1 cellular context compared by ENCODE assay signal in the genomic region with DNA sequence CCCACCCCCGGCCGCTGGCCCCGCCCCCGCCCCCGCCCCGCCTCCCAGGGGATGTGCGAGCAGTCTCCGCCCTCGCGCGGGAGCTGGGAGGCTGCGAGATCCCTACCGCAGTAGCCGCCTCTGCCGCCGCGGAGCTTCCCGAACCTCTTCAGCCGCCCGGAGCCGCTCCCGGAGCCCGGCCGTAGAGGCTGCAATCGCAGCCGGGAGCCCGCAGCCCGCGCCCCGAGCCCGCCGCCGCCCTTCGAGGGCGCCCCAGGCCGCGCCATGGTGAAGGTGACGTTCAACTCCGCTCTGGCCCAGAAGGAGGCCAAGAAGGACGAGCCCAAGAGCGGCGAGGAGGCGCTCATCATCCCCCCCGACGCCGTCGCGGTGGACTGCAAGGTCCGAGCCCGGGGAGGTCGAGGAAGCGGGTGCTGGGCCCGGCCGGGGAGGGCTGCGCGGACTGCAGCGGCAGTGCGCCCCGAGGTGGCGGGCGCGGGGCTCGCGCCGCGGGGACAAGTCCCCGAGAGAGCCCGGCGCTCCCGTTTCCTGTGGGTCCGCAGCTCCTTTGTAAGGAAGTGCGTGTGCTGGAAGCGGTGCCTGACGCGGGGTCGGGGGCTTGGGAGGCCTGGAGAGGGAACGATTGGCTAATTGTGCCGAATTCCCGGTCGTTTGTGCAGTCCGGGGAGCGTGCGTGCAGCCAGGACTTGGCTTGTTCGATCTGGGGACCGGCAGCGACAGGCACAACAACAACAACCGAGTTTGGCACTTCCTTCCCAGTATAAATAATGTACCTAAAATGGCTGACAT.
TF ChIP-seq lines count a peak whose summit lies in the region.

A gene (plus strand): TSS at position 110 of the 789 bp plus-strand sequence. CDS start 155 bp downstream, at position 265.

TF ChIP-seq in HepG2, 621 proteins besides CTCF, POLR2A, EP300 and RAD21 (continued from another document and continues in another):
- TF ChIP-seq, protein P1, sequence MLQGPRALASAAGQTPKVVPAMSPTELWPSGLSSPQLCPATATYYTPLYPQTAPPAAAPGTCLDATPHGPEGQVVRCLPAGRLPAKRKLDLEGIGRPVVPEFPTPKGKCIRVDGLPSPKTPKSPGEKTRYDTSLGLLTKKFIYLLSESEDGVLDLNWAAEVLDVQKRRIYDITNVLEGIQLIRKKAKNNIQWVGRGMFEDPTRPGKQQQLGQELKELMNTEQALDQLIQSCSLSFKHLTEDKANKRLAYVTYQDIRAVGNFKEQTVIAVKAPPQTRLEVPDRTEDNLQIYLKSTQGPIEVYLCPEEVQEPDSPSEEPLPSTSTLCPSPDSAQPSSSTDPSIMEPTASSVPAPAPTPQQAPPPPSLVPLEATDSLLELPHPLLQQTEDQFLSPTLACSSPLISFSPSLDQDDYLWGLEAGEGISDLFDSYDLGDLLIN (CRISPR knock-in tag; IDR thresholded peaks at IDR 0.05; ENCODE audit: borderline replicate concordance) = peak; percentile 20; the same call in 1 of the 2 replicates
- TF ChIP-seq, protein P2, sequence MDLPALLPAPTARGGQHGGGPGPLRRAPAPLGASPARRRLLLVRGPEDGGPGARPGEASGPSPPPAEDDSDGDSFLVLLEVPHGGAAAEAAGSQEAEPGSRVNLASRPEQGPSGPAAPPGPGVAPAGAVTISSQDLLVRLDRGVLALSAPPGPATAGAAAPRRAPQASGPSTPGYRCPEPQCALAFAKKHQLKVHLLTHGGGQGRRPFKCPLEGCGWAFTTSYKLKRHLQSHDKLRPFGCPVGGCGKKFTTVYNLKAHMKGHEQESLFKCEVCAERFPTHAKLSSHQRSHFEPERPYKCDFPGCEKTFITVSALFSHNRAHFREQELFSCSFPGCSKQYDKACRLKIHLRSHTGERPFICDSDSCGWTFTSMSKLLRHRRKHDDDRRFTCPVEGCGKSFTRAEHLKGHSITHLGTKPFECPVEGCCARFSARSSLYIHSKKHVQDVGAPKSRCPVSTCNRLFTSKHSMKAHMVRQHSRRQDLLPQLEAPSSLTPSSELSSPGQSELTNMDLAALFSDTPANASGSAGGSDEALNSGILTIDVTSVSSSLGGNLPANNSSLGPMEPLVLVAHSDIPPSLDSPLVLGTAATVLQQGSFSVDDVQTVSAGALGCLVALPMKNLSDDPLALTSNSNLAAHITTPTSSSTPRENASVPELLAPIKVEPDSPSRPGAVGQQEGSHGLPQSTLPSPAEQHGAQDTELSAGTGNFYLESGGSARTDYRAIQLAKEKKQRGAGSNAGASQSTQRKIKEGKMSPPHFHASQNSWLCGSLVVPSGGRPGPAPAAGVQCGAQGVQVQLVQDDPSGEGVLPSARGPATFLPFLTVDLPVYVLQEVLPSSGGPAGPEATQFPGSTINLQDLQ (CRISPR knock-in tag; IDR thresholded peaks at IDR 0.05) = no peak
- TF ChIP-seq, protein P3, sequence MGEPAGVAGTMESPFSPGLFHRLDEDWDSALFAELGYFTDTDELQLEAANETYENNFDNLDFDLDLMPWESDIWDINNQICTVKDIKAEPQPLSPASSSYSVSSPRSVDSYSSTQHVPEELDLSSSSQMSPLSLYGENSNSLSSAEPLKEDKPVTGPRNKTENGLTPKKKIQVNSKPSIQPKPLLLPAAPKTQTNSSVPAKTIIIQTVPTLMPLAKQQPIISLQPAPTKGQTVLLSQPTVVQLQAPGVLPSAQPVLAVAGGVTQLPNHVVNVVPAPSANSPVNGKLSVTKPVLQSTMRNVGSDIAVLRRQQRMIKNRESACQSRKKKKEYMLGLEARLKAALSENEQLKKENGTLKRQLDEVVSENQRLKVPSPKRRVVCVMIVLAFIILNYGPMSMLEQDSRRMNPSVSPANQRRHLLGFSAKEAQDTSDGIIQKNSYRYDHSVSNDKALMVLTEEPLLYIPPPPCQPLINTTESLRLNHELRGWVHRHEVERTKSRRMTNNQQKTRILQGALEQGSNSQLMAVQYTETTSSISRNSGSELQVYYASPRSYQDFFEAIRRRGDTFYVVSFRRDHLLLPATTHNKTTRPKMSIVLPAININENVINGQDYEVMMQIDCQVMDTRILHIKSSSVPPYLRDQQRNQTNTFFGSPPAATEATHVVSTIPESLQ (CRISPR knock-in tag; conservative IDR thresholded peaks at IDR 0.05) = no peak
- TF ChIP-seq SIN3B (IDR thresholded peaks at IDR 0.05; ENCODE audit: low read length) (no peak), RFX5 (IDR thresholded peaks at IDR 0.05; ENCODE audit: low read depth, low read length) (no peak), TAF1 (CRISPR knock-in tag; IDR thresholded peaks at IDR 0.05) (peak; percentile 67), CCAR2 (optimal IDR thresholded peaks at IDR 0.05; ENCODE audit: low read depth, low read length) (no peak), ATRX (CRISPR knock-in tag; IDR thresholded peaks at IDR 0.05; ENCODE audit: borderline replicate concordance) (no peak), FOXA3 (CRISPR knock-in tag; IDR thresholded peaks at IDR 0.05) (no peak), MTA3 (CRISPR knock-in tag; IDR thresholded peaks at IDR 0.05) (no peak), ZNF335 (CRISPR knock-in tag; IDR thresholded peaks at IDR 0.05) (no peak), KDM4B (CRISPR knock-in tag; IDR thresholded peaks at IDR 0.05) (no peak), ZMYM2 (CRISPR knock-in tag; IDR thresholded peaks at IDR 0.05) (no peak), ZFP41 (CRISPR knock-in tag; IDR thresholded peaks at IDR 0.05; ENCODE audit: borderline replicate concordance) (no peak), ZNF660 (CRISPR knock-in tag; IDR thresholded peaks at IDR 0.05; ENCODE audit: borderline replicate concordance, low read depth) (no peak), NBN (conservative IDR thresholded peaks at IDR 0.05) (no peak), CREM (IDR thresholded peaks at IDR 0.05) (no peak), CREM (CRISPR knock-in tag; IDR thresholded peaks at IDR 0.05) (no peak), KLF12 (CRISPR knock-in tag; IDR thresholded peaks at IDR 0.05; ENCODE audit: borderline replicate concordance) (no peak; the same call in 1 of the 2 replicates), HNF4G (IDR thresholded peaks at IDR 0.05; ENCODE audit: borderline replicate concordance, low read depth, low read length) (no peak), HNF4G (CRISPR knock-in tag; IDR thresholded peaks at IDR 0.05; ENCODE audit: borderline replicate concordance, low read depth) (no peak), TBX2 (CRISPR knock-in tag; IDR thresholded peaks at IDR 0.05; ENCODE audit: borderline replicate concordance) (no peak), MZF1 (CRISPR knock-in tag; IDR thresholded peaks at IDR 0.05; ENCODE audit: borderline replicate concordance) (no peak)
- TF ChIP-seq, protein P4, sequence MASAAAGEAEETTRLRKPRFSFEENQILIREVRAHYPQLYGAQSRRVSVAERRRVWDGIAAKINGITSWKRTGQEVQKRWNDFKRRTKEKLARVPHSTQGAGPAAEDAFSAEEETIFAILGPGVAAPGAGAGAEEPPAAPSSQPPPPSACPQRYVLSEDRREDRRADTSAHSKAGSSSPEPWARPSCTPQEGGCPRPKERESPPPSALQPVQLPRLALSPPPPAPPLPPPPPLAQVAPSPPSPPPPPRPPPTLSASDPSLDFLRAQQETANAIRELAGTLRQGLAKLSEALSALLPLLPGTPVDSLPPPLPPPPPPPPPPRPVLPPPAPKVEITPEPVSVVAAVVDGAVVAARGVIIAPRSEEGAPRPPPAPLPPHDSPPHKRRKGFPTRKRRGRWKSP (CRISPR knock-in tag; IDR thresholded peaks at IDR 0.05) = peak; percentile 35; the same call in 1 of the 2 replicates
- TF ChIP-seq, protein P5, sequence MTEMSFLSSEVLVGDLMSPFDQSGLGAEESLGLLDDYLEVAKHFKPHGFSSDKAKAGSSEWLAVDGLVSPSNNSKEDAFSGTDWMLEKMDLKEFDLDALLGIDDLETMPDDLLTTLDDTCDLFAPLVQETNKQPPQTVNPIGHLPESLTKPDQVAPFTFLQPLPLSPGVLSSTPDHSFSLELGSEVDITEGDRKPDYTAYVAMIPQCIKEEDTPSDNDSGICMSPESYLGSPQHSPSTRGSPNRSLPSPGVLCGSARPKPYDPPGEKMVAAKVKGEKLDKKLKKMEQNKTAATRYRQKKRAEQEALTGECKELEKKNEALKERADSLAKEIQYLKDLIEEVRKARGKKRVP (CRISPR knock-in tag; IDR thresholded peaks at IDR 0.05) = peak in 1 of 2 experiments; percentile 53; a peak in 1 of 4 replicates
- TF ChIP-seq, protein P6, sequence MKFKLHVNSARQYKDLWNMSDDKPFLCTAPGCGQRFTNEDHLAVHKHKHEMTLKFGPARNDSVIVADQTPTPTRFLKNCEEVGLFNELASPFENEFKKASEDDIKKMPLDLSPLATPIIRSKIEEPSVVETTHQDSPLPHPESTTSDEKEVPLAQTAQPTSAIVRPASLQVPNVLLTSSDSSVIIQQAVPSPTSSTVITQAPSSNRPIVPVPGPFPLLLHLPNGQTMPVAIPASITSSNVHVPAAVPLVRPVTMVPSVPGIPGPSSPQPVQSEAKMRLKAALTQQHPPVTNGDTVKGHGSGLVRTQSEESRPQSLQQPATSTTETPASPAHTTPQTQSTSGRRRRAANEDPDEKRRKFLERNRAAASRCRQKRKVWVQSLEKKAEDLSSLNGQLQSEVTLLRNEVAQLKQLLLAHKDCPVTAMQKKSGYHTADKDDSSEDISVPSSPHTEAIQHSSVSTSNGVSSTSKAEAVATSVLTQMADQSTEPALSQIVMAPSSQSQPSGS (CRISPR knock-in tag; IDR thresholded peaks at IDR 0.05) = no peak; the same call in 1 of the 2 replicates
- TF ChIP-seq, protein P7, sequence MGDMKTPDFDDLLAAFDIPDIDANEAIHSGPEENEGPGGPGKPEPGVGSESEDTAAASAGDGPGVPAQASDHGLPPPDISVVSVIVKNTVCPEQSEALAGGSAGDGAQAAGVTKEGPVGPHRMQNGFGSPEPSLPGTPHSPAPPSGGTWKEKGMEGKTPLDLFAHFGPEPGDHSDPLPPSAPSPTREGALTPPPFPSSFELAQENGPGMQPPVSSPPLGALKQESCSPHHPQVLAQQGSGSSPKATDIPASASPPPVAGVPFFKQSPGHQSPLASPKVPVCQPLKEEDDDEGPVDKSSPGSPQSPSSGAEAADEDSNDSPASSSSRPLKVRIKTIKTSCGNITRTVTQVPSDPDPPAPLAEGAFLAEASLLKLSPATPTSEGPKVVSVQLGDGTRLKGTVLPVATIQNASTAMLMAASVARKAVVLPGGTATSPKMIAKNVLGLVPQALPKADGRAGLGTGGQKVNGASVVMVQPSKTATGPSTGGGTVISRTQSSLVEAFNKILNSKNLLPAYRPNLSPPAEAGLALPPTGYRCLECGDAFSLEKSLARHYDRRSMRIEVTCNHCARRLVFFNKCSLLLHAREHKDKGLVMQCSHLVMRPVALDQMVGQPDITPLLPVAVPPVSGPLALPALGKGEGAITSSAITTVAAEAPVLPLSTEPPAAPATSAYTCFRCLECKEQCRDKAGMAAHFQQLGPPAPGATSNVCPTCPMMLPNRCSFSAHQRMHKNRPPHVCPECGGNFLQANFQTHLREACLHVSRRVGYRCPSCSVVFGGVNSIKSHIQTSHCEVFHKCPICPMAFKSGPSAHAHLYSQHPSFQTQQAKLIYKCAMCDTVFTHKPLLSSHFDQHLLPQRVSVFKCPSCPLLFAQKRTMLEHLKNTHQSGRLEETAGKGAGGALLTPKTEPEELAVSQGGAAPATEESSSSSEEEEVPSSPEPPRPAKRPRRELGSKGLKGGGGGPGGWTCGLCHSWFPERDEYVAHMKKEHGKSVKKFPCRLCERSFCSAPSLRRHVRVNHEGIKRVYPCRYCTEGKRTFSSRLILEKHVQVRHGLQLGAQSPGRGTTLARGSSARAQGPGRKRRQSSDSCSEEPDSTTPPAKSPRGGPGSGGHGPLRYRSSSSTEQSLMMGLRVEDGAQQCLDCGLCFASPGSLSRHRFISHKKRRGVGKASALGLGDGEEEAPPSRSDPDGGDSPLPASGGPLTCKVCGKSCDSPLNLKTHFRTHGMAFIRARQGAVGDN (CRISPR knock-in tag; IDR thresholded peaks at IDR 0.05) = peak; percentile 81
- TF ChIP-seq, protein P8, sequence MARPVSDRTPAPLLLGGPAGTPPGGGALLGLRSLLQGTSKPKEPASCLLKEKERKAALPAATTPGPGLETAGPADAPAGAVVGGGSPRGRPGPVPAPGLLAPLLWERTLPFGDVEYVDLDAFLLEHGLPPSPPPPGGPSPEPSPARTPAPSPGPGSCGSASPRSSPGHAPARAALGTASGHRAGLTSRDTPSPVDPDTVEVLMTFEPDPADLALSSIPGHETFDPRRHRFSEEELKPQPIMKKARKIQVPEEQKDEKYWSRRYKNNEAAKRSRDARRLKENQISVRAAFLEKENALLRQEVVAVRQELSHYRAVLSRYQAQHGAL (CRISPR knock-in tag; IDR thresholded peaks at IDR 0.05; ENCODE audit: not compliant biosample characterization) = peak; percentile 45
- TF ChIP-seq, protein P9, sequence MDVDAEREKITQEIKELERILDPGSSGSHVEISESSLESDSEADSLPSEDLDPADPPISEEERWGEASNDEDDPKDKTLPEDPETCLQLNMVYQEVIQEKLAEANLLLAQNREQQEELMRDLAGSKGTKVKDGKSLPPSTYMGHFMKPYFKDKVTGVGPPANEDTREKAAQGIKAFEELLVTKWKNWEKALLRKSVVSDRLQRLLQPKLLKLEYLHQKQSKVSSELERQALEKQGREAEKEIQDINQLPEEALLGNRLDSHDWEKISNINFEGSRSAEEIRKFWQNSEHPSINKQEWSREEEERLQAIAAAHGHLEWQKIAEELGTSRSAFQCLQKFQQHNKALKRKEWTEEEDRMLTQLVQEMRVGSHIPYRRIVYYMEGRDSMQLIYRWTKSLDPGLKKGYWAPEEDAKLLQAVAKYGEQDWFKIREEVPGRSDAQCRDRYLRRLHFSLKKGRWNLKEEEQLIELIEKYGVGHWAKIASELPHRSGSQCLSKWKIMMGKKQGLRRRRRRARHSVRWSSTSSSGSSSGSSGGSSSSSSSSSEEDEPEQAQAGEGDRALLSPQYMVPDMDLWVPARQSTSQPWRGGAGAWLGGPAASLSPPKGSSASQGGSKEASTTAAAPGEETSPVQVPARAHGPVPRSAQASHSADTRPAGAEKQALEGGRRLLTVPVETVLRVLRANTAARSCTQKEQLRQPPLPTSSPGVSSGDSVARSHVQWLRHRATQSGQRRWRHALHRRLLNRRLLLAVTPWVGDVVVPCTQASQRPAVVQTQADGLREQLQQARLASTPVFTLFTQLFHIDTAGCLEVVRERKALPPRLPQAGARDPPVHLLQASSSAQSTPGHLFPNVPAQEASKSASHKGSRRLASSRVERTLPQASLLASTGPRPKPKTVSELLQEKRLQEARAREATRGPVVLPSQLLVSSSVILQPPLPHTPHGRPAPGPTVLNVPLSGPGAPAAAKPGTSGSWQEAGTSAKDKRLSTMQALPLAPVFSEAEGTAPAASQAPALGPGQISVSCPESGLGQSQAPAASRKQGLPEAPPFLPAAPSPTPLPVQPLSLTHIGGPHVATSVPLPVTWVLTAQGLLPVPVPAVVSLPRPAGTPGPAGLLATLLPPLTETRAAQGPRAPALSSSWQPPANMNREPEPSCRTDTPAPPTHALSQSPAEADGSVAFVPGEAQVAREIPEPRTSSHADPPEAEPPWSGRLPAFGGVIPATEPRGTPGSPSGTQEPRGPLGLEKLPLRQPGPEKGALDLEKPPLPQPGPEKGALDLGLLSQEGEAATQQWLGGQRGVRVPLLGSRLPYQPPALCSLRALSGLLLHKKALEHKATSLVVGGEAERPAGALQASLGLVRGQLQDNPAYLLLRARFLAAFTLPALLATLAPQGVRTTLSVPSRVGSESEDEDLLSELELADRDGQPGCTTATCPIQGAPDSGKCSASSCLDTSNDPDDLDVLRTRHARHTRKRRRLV (CRISPR knock-in tag; IDR thresholded peaks at IDR 0.05) = no peak
- TF ChIP-seq, protein P10, sequence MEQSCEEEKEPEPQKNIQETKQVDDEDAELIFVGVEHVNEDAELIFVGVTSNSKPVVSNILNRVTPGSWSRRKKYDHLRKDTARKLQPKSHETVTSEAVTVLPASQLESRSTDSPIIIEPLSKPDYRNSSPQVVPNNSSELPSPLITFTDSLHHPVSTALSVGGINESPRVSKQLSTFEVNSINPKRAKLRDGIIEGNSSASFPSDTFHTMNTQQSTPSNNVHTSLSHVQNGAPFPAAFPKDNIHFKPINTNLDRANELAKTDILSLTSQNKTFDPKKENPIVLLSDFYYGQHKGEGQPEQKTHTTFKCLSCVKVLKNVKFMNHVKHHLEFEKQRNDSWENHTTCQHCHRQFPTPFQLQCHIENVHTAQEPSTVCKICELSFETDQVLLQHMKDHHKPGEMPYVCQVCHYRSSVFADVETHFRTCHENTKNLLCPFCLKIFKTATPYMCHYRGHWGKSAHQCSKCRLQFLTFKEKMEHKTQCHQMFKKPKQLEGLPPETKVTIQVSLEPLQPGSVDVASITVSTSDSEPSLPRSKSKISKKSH (CRISPR knock-in tag; IDR thresholded peaks at IDR 0.05; ENCODE audit: borderline replicate concordance) = no peak
